8 cellular contexts compared by ENCODE assay signal in genomic region chr2:85707304-85707703, GRCh38. TPM values are rescaled to one million over a fixed set of nuclear protein-coding genes. Genes with fewer than 3 reads are reported as not detected.
DNase-seq lines count a peak whose midpoint lies in the region; ATAC-seq and TF ChIP-seq lines count a peak whose summit lies in the region.

No MANE protein-coding gene starts in this region.

- DNase-seq in BE2C: peak; percentile 59
- peak; percentile 84 for DNase-seq in OCI-LY7 (ENCODE audit: low spot score)
- DNase-seq in activated T-helper 1 cell treated with Interleukin-2 at 50 U/mL for 16 hours (ENCODE audit: low read depth): peak; percentile 20
- peak; percentile 85 to 95 for DNase-seq in foreskin fibroblast
- DNase-seq in mesenteric fat pad (ENCODE audit: low spot score): no peak

- intact Hi-C loops in OCI-LY7 (cut with micrococcal nuclease; ENCODE audit: unreplicated experiment): loop anchor here (1.0 to 5.0 kb wide), 3 partner anchors 29 to 287 kb away; no protein-coding TSS in a partner anchor

- ATAC-seq in GM18867 (IDR thresholded peaks at IDR 0.05; ENCODE audit: unreplicated experiment): peak; percentile 51

- peak; percentile 80 for TF ChIP-seq CTCF in BE2C (IDR thresholded peaks at IDR 0.05; ENCODE audit: low read depth, low read length)
- peak; percentile 94 for TF ChIP-seq CTCF in OCI-LY7 (conservative IDR thresholded peaks at IDR 0.05; ENCODE audit: low read length)
- TF ChIP-seq CTCF in foreskin fibroblast (IDR thresholded peaks at IDR 0.05; ENCODE audit: low read depth, low read length): peak; percentile 77
- TF ChIP-seq CTCF in parathyroid adenoma (IDR thresholded peaks at IDR 0.05): peak; percentile 93

- peak; percentile 66 for TF ChIP-seq RAD21 in Ishikawa (IDR thresholded peaks at IDR 0.05; ENCODE audit: low read depth)

- H3K79me2 ChIP-seq in OCI-LY7 (ENCODE audit: insufficient read depth, low read depth, low read length) (no peaks in the 10 kb centered on the region), parathyroid adenoma (no peaks in the 10 kb centered on the region)

- no peak overlapping the region for H3K9ac ChIP-seq in parathyroid adenoma

- H3K36me3 ChIP-seq in BE2C (no peaks in the 10 kb centered on the region), OCI-LY7 (ENCODE audit: insufficient read depth, low read length) (no peaks in the 10 kb centered on the region), parathyroid adenoma (ENCODE audit: control insufficient read depth, insufficient read depth, low read length) (no peaks in the 10 kb centered on the region)

- no peak overlapping the region for H3K27ac ChIP-seq in OCI-LY7 (ENCODE audit: low read depth, low read length, poor library complexity, severe bottlenecking)
- no peak overlapping the region for H3K27ac ChIP-seq in parathyroid adenoma

- no peak overlapping the region for H3K4me2 ChIP-seq in OCI-LY7 (ENCODE audit: low read length)
- H3K4me2 ChIP-seq in parathyroid adenoma (ENCODE audit: low read length): no peak overlapping the region

- no peaks in the 10 kb centered on the region for H3K27me3 ChIP-seq in BE2C
- H3K27me3 ChIP-seq in parathyroid adenoma (ENCODE audit: control insufficient read depth, insufficient read depth, low read length): no peaks in the 10 kb centered on the region

- H2AFZ ChIP-seq in OCI-LY7 (ENCODE audit: low read length) (no peak overlapping the region), parathyroid adenoma (no peak overlapping the region)

- POLR2A ChIA-PET in OCI-LY7 (lab: Charles Lee): interaction anchor here (0.7 to 0.8 kb wide), 2 partner anchors 72 to 288 kb away, joined by 3 to 4 read pairs; no protein-coding TSS in a partner anchor

- no peaks in the 10 kb centered on the region for H3K9me2 ChIP-seq in OCI-LY7 (ENCODE audit: insufficient read depth, low read length)

- no peaks in the 10 kb centered on the region for H3K4me1 ChIP-seq in BE2C
- peaks cover 11% of the 10 kb centered on the region for H3K4me1 ChIP-seq in OCI-LY7 (ENCODE audit: insufficient read depth, low read length, poor library complexity, severe bottlenecking)
- H3K4me1 ChIP-seq in parathyroid adenoma: no peaks in the 10 kb centered on the region

- no peak for TF ChIP-seq EP300 in Ishikawa (IDR thresholded peaks at IDR 0.05; ENCODE audit: borderline replicate concordance)

- no peaks in the 10 kb centered on the region for H4K20me1 ChIP-seq in OCI-LY7 (ENCODE audit: insufficient read depth, low read length)

- H3K9me3 ChIP-seq in BE2C: no peaks in the 10 kb centered on the region
- H3K9me3 ChIP-seq in OCI-LY7 (ENCODE audit: low read length): no peaks in the 10 kb centered on the region
- H3K9me3 ChIP-seq in parathyroid adenoma (ENCODE audit: control insufficient read depth, low read length): no peaks in the 10 kb centered on the region

- H3K4me3 ChIP-seq in BE2C (ENCODE audit: low read depth, low read length): no peak overlapping the region
- no peak overlapping the region for H3K4me3 ChIP-seq in OCI-LY7 (ENCODE audit: low read depth, low read length, poor library complexity, severe bottlenecking)
- H3K4me3 ChIP-seq in foreskin fibroblast (ENCODE audit: low read depth in 1 of 2, low read length in 2 of 2): no peak overlapping the region
- no peak overlapping the region for H3K4me3 ChIP-seq in parathyroid adenoma (ENCODE audit: low read depth, low read length)

- no TSS peak for BruUV-seq in OCI-LY7 (replicated peaks; lab: Mats Ljungman, UMichigan)

- CTCF ChIA-PET in OCI-LY7 (lab: Charles Lee; ENCODE audit: unreplicated experiment): interaction anchor here (1.0 kb wide), 1 partner anchor 21 kb away, joined by 3 read pairs; no protein-coding TSS in a partner anchor

TF ChIP-seq in Ishikawa, 13 proteins besides CTCF, POLR2A, EP300 and RAD21:
- TF ChIP-seq ZBTB7A (IDR thresholded peaks at IDR 0.05; ENCODE audit: low read depth): no peak
- TF ChIP-seq USF1 (IDR thresholded peaks at IDR 0.05): no peak
- no peak for TF ChIP-seq MAX (IDR thresholded peaks at IDR 0.05)

RNA-seq across cellular contexts. Expression of gene GNLY, which starts 13.1 kb away (rescaled TPM):
- 1.0 TPM for polyA plus RNA-seq in BE2C (2012; ENCODE audit: insufficient read depth, insufficient read length, low read depth)
- total RNA-seq in OCI-LY7 (2014; rRNA removed; shearing (Covaris generic)): not detected in 2 replicates
- total RNA-seq in OCI-LY7 (2022): not detected in 2 replicates
- total RNA-seq in mesenteric fat pad: 3.7 TPM

RNA-seq across cellular contexts. Expression of gene SFTPB, which starts 39.3 kb away (rescaled TPM):
- polyA plus RNA-seq in BE2C (2012; ENCODE audit: insufficient read depth, insufficient read length, low read depth): not detected
- not detected in 2 replicates for total RNA-seq in OCI-LY7 (2014; rRNA removed; shearing (Covaris generic))
- total RNA-seq in OCI-LY7 (2022) (not detected in 2 replicates), mesenteric fat pad (not detected)

RNA-seq across cellular contexts. Expression of gene ATOH8, which starts 46.5 kb away (rescaled TPM):
- 1.0 TPM for polyA plus RNA-seq in BE2C (2012; ENCODE audit: insufficient read depth, insufficient read length, low read depth)
- total RNA-seq in OCI-LY7 (2014; rRNA removed; shearing (Covaris generic)): 0.44 TPM in 1 of 2 replicates, not detected in the other
- total RNA-seq in OCI-LY7 (2022) (not detected in 2 replicates), mesenteric fat pad (69.4 TPM)

Comparison
In these comparisons a context has a peak if more than half of its experiments do, and no peak if none do; other contexts are left out.
1. RNA of gene ATOH8, which starts 46.5 kb away (total RNA-seq): 69.4 TPM in mesenteric fat pad (single experiment); 0.44 TPM in OCI-LY7; every median in the first group is over 10 times any median in the second.
2. Peak in every context shown above with its lines, with median percentiles within 50 percentile points of each other: CTCF ChIP-seq.